Comparison of ENCODE assay signal across 20 cellular contexts in the genomic region with DNA sequence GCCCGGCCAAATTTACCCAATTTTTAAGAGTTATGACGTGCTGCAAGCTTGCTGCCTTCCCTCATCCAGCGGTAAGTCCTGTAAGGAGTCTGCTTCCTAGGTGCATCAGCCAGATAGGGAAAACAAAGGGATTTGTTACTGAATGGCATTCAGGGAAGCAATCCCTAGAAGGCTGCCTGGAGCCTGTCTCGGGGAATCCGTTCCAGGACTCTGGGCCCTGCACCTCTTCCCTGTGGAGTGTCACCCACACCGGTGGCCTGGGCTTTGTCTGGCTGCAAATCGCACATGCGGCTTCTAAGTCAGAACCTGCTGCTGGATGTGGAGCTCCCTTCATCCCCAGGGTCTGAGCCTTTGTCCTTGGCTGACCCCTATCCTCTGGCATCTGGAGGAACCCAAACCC. TPM values are rescaled to one million over a fixed set of nuclear protein-coding genes. Genes with fewer than 3 reads are reported as not detected.
DNase-seq lines count a peak whose midpoint lies in the region; ATAC-seq and TF ChIP-seq lines count a peak whose summit lies in the region.
"Had no signal": no experiment of that assay in that cellular context is flagged by ENCODE, and none has a peak within 500 bp of the region (broad histone marks: within the 10 kb centered on the region; RNA-seq: fewer than 3 reads in every experiment).

No MANE protein-coding gene starts in this region.

- peaks cover 23% of the 10 kb centered on the region for H3K27me3 ChIP-seq in lower lobe of right lung (ENCODE audit: low read depth)
- H3K27me3 ChIP-seq in GM23338 (ENCODE audit: insufficient read depth), result 0 out of 2 replicates have a peak, but pooled peaks cover 7% of the 10 kb centered on the region
- H3K27me3 ChIP-seq in PC-9 (ENCODE audit: insufficient read depth, low read depth), result peaks cover 72% of the 10 kb centered on the region
- H3K27me3 ChIP-seq: BE2C had no signal

- no peak for ATAC-seq in Right ventricle myocardium superior (ENCODE audit: poor library complexity)
- ATAC-seq in lower lobe of right lung, result no peak
- no peak for ATAC-seq in GM23338
- ATAC-seq: A549; CD8-positive, alpha-beta T cell had no signal

- H3K36me3 ChIP-seq in lower lobe of right lung (no peaks in the 10 kb centered on the region), GM23338 (ENCODE audit: insufficient read depth) (no peaks in the 10 kb centered on the region), PC-9 (ENCODE audit: low read depth) (no peaks in the 10 kb centered on the region)
- H3K36me3 ChIP-seq: BE2C, BLaER1 had no signal

- H4K20me1 ChIP-seq in GM23338 (replicated peaks; ENCODE audit: insufficient read depth) (no peaks in the 10 kb centered on the region), PC-9 (ENCODE audit: insufficient read depth) (0 out of 2 replicates have a peak, but pooled peaks cover 3% of the 10 kb centered on the region)

- no peaks in the 10 kb centered on the region for H3F3A ChIP-seq in GM23338 (replicated peaks; ENCODE audit: low read depth)
- H3F3A ChIP-seq in PC-9 (ENCODE audit: insufficient read depth, low read depth), result no peaks in the 10 kb centered on the region

- H3K27me3 Mint-ChIP-seq in CD14-positive monocyte (ENCODE audit: low read depth in 3 of 3) (peaks cover under 1 to 4% (median 3%) of the 10 kb centered on the region in 3 donors), glutamatergic neuron (ENCODE audit: unreplicated experiment) (peaks cover 24% of the 10 kb centered on the region), GM23338 (ENCODE audit: insufficient read depth, low read depth, poor library complexity) (peaks cover 13% of the 10 kb centered on the region)

- no peak for TF ChIP-seq CTCF in CD14-positive monocyte (IDR thresholded peaks at IDR 0.05)
- no peak for TF ChIP-seq CTCF in glutamatergic neuron (IDR thresholded peaks at IDR 0.05; ENCODE audit: partially characterized antibody, unreplicated experiment)
- no peak for TF ChIP-seq CTCF in lower lobe of right lung (IDR thresholded peaks at IDR 0.05)
- TF ChIP-seq CTCF in GM23338 (conservative IDR thresholded peaks at IDR 0.05; ENCODE audit: low read depth in 2 of 2), result no peak
- no peak for TF ChIP-seq CTCF in PC-9 (conservative IDR thresholded peaks at IDR 0.05)

- intact Hi-C loops in Right ventricle myocardium superior (cut with DNase I) (no loop called here), cardiac septum (cut with DNase I) (no loop called here), CD14-positive monocyte (cut with micrococcal nuclease) (no loop called here), lower lobe of right lung (cut with DNase I) (no loop called here), PC-9 (cut with micrococcal nuclease; ENCODE audit: unreplicated experiment) (no loop called here)

- H3K4me3 ChIP-seq in lower lobe of right lung (no peak overlapping the region), GM23338 (no peak overlapping the region), PC-9 (no peak overlapping the region)
- H3K4me3 ChIP-seq: A549, BLaER1 had no signal

- H3K9me3 ChIP-seq in lower lobe of right lung (no peaks in the 10 kb centered on the region), PC-9 (ENCODE audit: insufficient read depth, low read depth) (no peaks in the 10 kb centered on the region)
- H3K9me3 ChIP-seq: A549, BE2C, BLaER1, Caco-2 had no signal

- H2AFZ ChIP-seq in GM23338, result no peak overlapping the region
- H2AFZ ChIP-seq in PC-9, result no peak overlapping the region

- H3K4me3 Mint-ChIP-seq in CD14-positive monocyte (no peak overlapping the region), glutamatergic neuron (ENCODE audit: unreplicated experiment) (peak overlapping the region; percentile 49), GM23338 (no peak overlapping the region)
- H3K4me3 Mint-ChIP-seq: CD4-positive, alpha-beta T cell; CD8-positive, alpha-beta T cell had no signal

- DNase-seq in Right ventricle myocardium superior (peak; percentile 9), cardiac septum (ENCODE audit: low spot score) (no peak), CD14-positive monocyte (ENCODE audit: low spot score) (peak; percentile 40), glutamatergic neuron (no peak), lower lobe of right lung (peak; percentile 28), GM23338 (ENCODE audit: low spot score) (no peak), ACHN (no peak), PC-9 (no peak)
- DNase-seq: BE2C; C1 segment of cervical spinal cord; Caco-2; Calu3; CD4-positive, alpha-beta T cell; CD8-positive, alpha-beta T cell; DMS79 treated with DMSO at 0.1 percent for 48 hours; GF-D8 had no signal

- no TSS peak for BruUV-seq in PC-9 (replicated peaks; lab: Mats Ljungman, UMichigan)

- no peak overlapping the region for H3K4me2 ChIP-seq in GM23338
- no peak overlapping the region for H3K4me2 ChIP-seq in PC-9
- H3K4me2 ChIP-seq: A549, BLaER1 had no signal

- H3K27ac ChIP-seq in lower lobe of right lung (no peak overlapping the region), GM23338 (ENCODE audit: low read depth) (no peak overlapping the region), PC-9 (no peak overlapping the region)
- H3K27ac ChIP-seq: 22Rv1, A549, BLaER1 had no signal

- no peaks in the 10 kb centered on the region for H3K79me2 ChIP-seq in GM23338 (replicated peaks; ENCODE audit: insufficient read depth)
- H3K79me2 ChIP-seq in PC-9 (ENCODE audit: low read depth), result no peaks in the 10 kb centered on the region

- POLR2A ChIA-PET in PC-9 (lab: Charles Lee; ENCODE audit: unreplicated experiment), result no interaction called here

- H3K4me1 Mint-ChIP-seq in CD14-positive monocyte, result no peaks in the 10 kb centered on the region
- peaks cover 46% of the 10 kb centered on the region for H3K4me1 Mint-ChIP-seq in glutamatergic neuron (ENCODE audit: low read depth, unreplicated experiment)
- peaks cover 18% of the 10 kb centered on the region for H3K4me1 Mint-ChIP-seq in GM23338

- CTCF ChIA-PET in PC-9 (lab: Charles Lee), result no interaction called here

- H3K9me2 ChIP-seq in GM23338 (ENCODE audit: insufficient read depth), result no peaks in the 10 kb centered on the region
- no peaks in the 10 kb centered on the region for H3K9me2 ChIP-seq in PC-9 (ENCODE audit: insufficient read depth)

- no peaks in the 10 kb centered on the region for H3K9me3 Mint-ChIP-seq in CD14-positive monocyte
- peaks cover 19% of the 10 kb centered on the region for H3K9me3 Mint-ChIP-seq in glutamatergic neuron (ENCODE audit: unreplicated experiment)
- no peaks in the 10 kb centered on the region for H3K9me3 Mint-ChIP-seq in GM23338
- H3K9me3 Mint-ChIP-seq: CD4-positive, alpha-beta T cell; CD8-positive, alpha-beta T cell had no signal

- in situ Hi-C loops in ACHN (cut with HindIII; ENCODE audit: low pct_ligation_motif_present, low pct_unique_long_range_greater_than_20kb, low sequenced_read_pairs), result no loop called here

- no peaks in the 10 kb centered on the region for H3K36me3 Mint-ChIP-seq in CD14-positive monocyte
- no peaks in the 10 kb centered on the region for H3K36me3 Mint-ChIP-seq in glutamatergic neuron (ENCODE audit: unreplicated experiment)
- no peaks in the 10 kb centered on the region for H3K36me3 Mint-ChIP-seq in GM23338 (ENCODE audit: low read depth)
- H3K36me3 Mint-ChIP-seq: CD8-positive, alpha-beta T cell had no signal

- no peak overlapping the region for H3K27ac Mint-ChIP-seq in CD14-positive monocyte
- no peak overlapping the region for H3K27ac Mint-ChIP-seq in glutamatergic neuron (ENCODE audit: unreplicated experiment)
- no peak overlapping the region for H3K27ac Mint-ChIP-seq in GM23338
- H3K27ac Mint-ChIP-seq: CD4-positive, alpha-beta T cell; CD8-positive, alpha-beta T cell had no signal

- H3K4me1 ChIP-seq in lower lobe of right lung (no peaks in the 10 kb centered on the region), GM23338 (ENCODE audit: insufficient read depth) (peaks cover 10% of the 10 kb centered on the region; the same call in 1 of the 2 replicates), PC-9 (replicated peaks; ENCODE audit: insufficient read depth) (no peaks in the 10 kb centered on the region)
- H3K4me1 ChIP-seq: A549, Caco-2 had no signal

TF ChIP-seq in GM23338, 12 proteins besides CTCF, POLR2A, EP300 and RAD21:
- TF ChIP-seq POLR2AphosphoS5 (IDR thresholded peaks at IDR 0.05; ENCODE audit: low read depth), result no peak

RNA-seq across cellular contexts. Expression of a gene that starts 7.0 kb away (rescaled TPM):
- total RNA-seq in Right ventricle myocardium superior (0.40 TPM), cardiac septum (not detected), glutamatergic neuron (ENCODE audit: unreplicated experiment) (159 TPM), lower lobe of right lung (not detected), PC-9 (2021) (0.18 TPM in 1 of 2 replicates, not detected in the other)
- polyA plus RNA-seq in CD14-positive monocyte (not detected), GM23338 (2016; fragmentation: Nextera tagmentation; extraction: Ambion mirVana) (1.1 and 1.6 TPM in 2 replicates)
- 0.83 and 1.6 TPM in 2 replicates for total RNA-seq in GM23338 (2014; rRNA removed; shearing (Covaris generic))
- total RNA-seq: CD8-positive, alpha-beta T cell had no signal
- polyA plus RNA-seq: AG04450 had no signal

Comparison
In these comparisons a context has a peak if more than half of its experiments do, and no peak if none do; other contexts are left out.
1. DNase-seq: peak in Right ventricle myocardium superior (single experiment), CD14-positive monocyte (single experiment) and lower lobe of right lung (single experiment); none in cardiac septum (single experiment), glutamatergic neuron (single experiment), GM23338 (single experiment), ACHN (single experiment) and PC-9 (0 of 2).
2. RNA of a gene that starts 7.0 kb away (total RNA-seq): 159 TPM in glutamatergic neuron (single experiment); 0.83 to 1.6 TPM in GM23338, 0.40 TPM in Right ventricle myocardium superior (single experiment), not detected in cardiac septum (single experiment), not detected in lower lobe of right lung (single experiment) and 0.18 TPM in PC-9; every median in the first group is over 10 times any median in the second.